ENCODE assay signal across 1 cellular context in the genomic region with DNA sequence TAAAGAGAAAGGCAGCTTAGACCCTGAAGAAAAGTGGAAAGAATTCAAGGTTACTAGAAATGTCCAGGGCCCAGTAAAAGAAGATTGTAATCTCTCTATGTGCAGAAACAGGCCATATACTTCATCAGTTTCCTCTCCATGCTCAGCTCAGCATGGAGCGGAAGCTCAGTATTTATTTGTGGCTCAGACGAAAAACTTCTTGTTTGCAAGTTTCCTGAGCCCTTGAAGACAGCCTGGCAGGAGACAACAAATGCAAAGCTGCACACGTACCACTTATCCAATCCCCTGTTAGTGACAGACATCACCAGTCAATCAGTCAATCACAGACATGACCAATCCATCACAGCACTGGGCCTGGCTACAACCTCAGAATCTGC.
TF ChIP-seq lines count a peak whose summit lies in the region.

No MANE protein-coding gene starts in this region.

TF ChIP-seq in K562, 482 proteins besides CTCF, POLR2A, EP300 and RAD21 (continued from another document):
- TF ChIP-seq, protein P1, sequence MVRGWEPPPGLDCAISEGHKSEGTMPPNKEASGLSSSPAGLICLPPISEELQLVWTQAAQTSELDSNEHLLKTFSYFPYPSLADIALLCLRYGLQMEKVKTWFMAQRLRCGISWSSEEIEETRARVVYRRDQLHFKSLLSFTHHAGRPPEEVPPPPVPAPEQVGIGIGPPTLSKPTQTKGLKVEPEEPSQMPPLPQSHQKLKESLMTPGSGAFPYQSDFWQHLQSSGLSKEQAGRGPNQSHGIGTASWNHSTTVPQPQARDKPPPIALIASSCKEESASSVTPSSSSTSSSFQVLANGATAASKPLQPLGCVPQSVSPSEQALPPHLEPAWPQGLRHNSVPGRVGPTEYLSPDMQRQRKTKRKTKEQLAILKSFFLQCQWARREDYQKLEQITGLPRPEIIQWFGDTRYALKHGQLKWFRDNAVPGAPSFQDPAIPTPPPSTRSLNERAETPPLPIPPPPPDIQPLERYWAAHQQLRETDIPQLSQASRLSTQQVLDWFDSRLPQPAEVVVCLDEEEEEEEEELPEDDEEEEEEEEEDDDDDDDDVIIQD (CRISPR knock-in tag; IDR thresholded peaks at IDR 0.05) = no peak
- TF ChIP-seq ZNF316 (IDR thresholded peaks at IDR 0.05) = no peak
- no peak for TF ChIP-seq BRF1 (IDR thresholded peaks at IDR 0.05; ENCODE audit: borderline replicate concordance, extremely low read depth, insufficient read length)
- 0 out of 2 replicates have a peak, but pooled peaks have one; percentile 40 for TF ChIP-seq SMARCA5 (IDR thresholded peaks at IDR 0.05)
- 0 out of 4 replicates have a peak, but pooled peaks of 1 of the 2 experiments have one; percentile 8 for TF ChIP-seq SRF (CRISPR knock-in tag; IDR thresholded peaks at IDR 0.05)
- peak; percentile 98 for TF ChIP-seq ZBTB17 (CRISPR knock-in tag; IDR thresholded peaks at IDR 0.05)
- TF ChIP-seq JUNB (CRISPR knock-in tag; conservative IDR thresholded peaks at IDR 0.05) = no peak
- 0 out of 2 replicates have a peak, but pooled peaks have one; percentile 31 for TF ChIP-seq ZFP1 (CRISPR knock-in tag; IDR thresholded peaks at IDR 0.05)
- TF ChIP-seq RBM17 (IDR thresholded peaks at IDR 0.05; ENCODE audit: borderline replicate concordance, low read depth, low read length) = no peak
- TF ChIP-seq, protein P2, sequence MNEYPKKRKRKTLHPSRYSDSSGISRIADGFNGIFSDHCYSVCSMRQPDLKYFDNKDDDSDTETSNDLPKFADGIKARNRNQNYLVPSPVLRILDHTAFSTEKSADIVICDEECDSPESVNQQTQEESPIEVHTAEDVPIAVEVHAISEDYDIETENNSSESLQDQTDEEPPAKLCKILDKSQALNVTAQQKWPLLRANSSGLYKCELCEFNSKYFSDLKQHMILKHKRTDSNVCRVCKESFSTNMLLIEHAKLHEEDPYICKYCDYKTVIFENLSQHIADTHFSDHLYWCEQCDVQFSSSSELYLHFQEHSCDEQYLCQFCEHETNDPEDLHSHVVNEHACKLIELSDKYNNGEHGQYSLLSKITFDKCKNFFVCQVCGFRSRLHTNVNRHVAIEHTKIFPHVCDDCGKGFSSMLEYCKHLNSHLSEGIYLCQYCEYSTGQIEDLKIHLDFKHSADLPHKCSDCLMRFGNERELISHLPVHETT (CRISPR knock-in tag; conservative IDR thresholded peaks at IDR 0.05 in 1 of 2, IDR thresholded peaks at IDR 0.05 in 1 of 2) = peak in 1 of 2 experiments; percentile 1; a peak in 1 of 4 replicates
- TF ChIP-seq NONO (IDR thresholded peaks at IDR 0.05; ENCODE audit: low read depth in 2 of 2, low read length in 1 of 2) = no peak
- no peak for TF ChIP-seq JUN (IDR thresholded peaks at IDR 0.05; ENCODE audit: borderline replicate concordance, low read depth, low read length)
- TF ChIP-seq JUN (CRISPR knock-in tag; IDR thresholded peaks at IDR 0.05; ENCODE audit: borderline replicate concordance) = no peak
- no peak for TF ChIP-seq PHB2 (IDR thresholded peaks at IDR 0.05; ENCODE audit: low read depth)
- TF ChIP-seq, protein P3, sequence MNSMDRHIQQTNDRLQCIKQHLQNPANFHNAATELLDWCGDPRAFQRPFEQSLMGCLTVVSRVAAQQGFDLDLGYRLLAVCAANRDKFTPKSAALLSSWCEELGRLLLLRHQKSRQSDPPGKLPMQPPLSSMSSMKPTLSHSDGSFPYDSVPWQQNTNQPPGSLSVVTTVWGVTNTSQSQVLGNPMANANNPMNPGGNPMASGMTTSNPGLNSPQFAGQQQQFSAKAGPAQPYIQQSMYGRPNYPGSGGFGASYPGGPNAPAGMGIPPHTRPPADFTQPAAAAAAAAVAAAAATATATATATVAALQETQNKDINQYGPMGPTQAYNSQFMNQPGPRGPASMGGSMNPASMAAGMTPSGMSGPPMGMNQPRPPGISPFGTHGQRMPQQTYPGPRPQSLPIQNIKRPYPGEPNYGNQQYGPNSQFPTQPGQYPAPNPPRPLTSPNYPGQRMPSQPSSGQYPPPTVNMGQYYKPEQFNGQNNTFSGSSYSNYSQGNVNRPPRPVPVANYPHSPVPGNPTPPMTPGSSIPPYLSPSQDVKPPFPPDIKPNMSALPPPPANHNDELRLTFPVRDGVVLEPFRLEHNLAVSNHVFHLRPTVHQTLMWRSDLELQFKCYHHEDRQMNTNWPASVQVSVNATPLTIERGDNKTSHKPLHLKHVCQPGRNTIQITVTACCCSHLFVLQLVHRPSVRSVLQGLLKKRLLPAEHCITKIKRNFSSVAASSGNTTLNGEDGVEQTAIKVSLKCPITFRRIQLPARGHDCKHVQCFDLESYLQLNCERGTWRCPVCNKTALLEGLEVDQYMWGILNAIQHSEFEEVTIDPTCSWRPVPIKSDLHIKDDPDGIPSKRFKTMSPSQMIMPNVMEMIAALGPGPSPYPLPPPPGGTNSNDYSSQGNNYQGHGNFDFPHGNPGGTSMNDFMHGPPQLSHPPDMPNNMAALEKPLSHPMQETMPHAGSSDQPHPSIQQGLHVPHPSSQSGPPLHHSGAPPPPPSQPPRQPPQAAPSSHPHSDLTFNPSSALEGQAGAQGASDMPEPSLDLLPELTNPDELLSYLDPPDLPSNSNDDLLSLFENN (IDR thresholded peaks at IDR 0.05; ENCODE audit: low read depth in 2 of 2, low read length in 2 of 2) = peak in 1 of 2 experiments; percentile 80; a peak in 2 of 4 replicates
- TF ChIP-seq, protein P4, sequence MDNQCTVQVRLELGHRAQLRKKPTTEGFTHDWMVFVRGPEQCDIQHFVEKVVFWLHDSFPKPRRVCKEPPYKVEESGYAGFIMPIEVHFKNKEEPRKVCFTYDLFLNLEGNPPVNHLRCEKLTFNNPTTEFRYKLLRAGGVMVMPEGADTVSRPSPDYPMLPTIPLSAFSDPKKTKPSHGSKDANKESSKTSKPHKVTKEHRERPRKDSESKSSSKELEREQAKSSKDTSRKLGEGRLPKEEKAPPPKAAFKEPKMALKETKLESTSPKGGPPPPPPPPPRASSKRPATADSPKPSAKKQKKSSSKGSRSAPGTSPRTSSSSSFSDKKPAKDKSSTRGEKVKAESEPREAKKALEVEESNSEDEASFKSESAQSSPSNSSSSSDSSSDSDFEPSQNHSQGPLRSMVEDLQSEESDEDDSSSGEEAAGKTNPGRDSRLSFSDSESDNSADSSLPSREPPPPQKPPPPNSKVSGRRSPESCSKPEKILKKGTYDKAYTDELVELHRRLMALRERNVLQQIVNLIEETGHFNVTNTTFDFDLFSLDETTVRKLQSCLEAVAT (IDR thresholded peaks at IDR 0.05) = peak in 1 of 2 experiments; percentile 99; a peak in 2 of 4 replicates
- no peak for TF ChIP-seq CBFA2T3 (IDR thresholded peaks at IDR 0.05)
